Comparison of ENCODE assay signal across 15 cellular contexts in genomic region chr14:69312608-69313007, GRCh38. TPM values are rescaled to one million over a fixed set of nuclear protein-coding genes. Genes with fewer than 3 reads are reported as not detected.
A peak's percentile ranks its signal among the peaks of the same experiment; 100 is the strongest.
DNase-seq lines count a peak whose midpoint lies in the region; ATAC-seq and TF ChIP-seq lines count a peak whose summit lies in the region.
"Had no signal": no experiment of that assay in that cellular context is flagged by ENCODE, and none has a peak within 500 bp of the region (broad histone marks: within the 10 kb centered on the region; RNA-seq: fewer than 3 reads in every experiment).

No MANE protein-coding gene starts in this region.

- no peaks in the 10 kb centered on the region for H3K9me3 Mint-ChIP-seq in activated CD8-positive, alpha-beta memory T cell treated with anti-CD3 and anti-CD28 coated beads, Interleukin-2, amount 10 ng/mL, durations not matched to agents 7 days and 5 days (ENCODE audit: low read depth)
- H3K9me3 Mint-ChIP-seq in progenitor cell of endocrine pancreas (ENCODE audit: low read depth), result no peaks in the 10 kb centered on the region
- H3K9me3 Mint-ChIP-seq: effector memory CD8-positive, alpha-beta T cell; HFFc6 had no signal

- no peak overlapping the region for H3K27ac Mint-ChIP-seq in activated CD8-positive, alpha-beta memory T cell treated with anti-CD3 and anti-CD28 coated beads, Interleukin-2, amount 10 ng/mL, durations not matched to agents 7 days and 5 days
- no peak overlapping the region for H3K27ac Mint-ChIP-seq in progenitor cell of endocrine pancreas
- H3K27ac Mint-ChIP-seq: effector memory CD8-positive, alpha-beta T cell; HFFc6 had no signal

- no peak for ATAC-seq in activated CD8-positive, alpha-beta memory T cell treated with anti-CD3 and anti-CD28 coated beads, Interleukin-2, amount 10 ng/mL, durations not matched to agents 7 days and 5 days
- peak in 3 of 4 donors; percentile 39 to 65 (median 48) for ATAC-seq in psoas muscle
- ATAC-seq in HG03460 (IDR thresholded peaks at IDR 0.05; ENCODE audit: unreplicated experiment), result no peak
- no peak for ATAC-seq in GM21825 (IDR thresholded peaks at IDR 0.05; ENCODE audit: unreplicated experiment)
- ATAC-seq: effector memory CD8-positive, alpha-beta T cell; left lung; mucosa of descending colon had no signal

- intact Hi-C loops in left ventricle myocardium inferior (cut with micrococcal nuclease), result no loop called here
- intact Hi-C loops in psoas muscle (cut with DNase I), result no loop called here

- H3K4me3 Mint-ChIP-seq in activated CD8-positive, alpha-beta memory T cell treated with anti-CD3 and anti-CD28 coated beads, Interleukin-2, amount 10 ng/mL, durations not matched to agents 7 days and 5 days, result no peak overlapping the region
- no peak overlapping the region for H3K4me3 Mint-ChIP-seq in progenitor cell of endocrine pancreas (ENCODE audit: low read depth)
- H3K4me3 Mint-ChIP-seq: effector memory CD8-positive, alpha-beta T cell; HFFc6 had no signal

- peak in 9 of 14 donors; percentile 9 to 85 (median 39) for DNase-seq in C1 segment of cervical spinal cord (lab: John Stamatoyannopoulos, UW)
- peak; percentile 33 for DNase-seq in activated CD8-positive, alpha-beta memory T cell treated with anti-CD3 and anti-CD28 coated beads, Interleukin-2, amount 10 ng/mL, durations not matched to agents 7 days and 5 days
- DNase-seq in left ventricle myocardium inferior, result no peak
- DNase-seq in psoas muscle, result no peak
- no peak for DNase-seq in progenitor cell of endocrine pancreas (ENCODE audit: low spot score, unreplicated experiment)
- DNase-seq: activated CD4-positive, alpha-beta T cell treated with anti-CD3 and anti-CD28 coated beads for 4 hours; effector memory CD8-positive, alpha-beta T cell; HFFc6; left lung; mucosa of descending colon; NCI-H1694; NCI-H748 treated with DMSO at 0.1 percent for 48 hours; SHP77 treated with DMSO at 0.1 percent for 48 hours had no signal

- H3K4me1 ChIP-seq in left ventricle myocardium inferior, result peaks cover 46% of the 10 kb centered on the region
- no peaks in the 10 kb centered on the region for H3K4me1 ChIP-seq in psoas muscle

- H3K9me3 ChIP-seq in left ventricle myocardium inferior (replicated peaks) (no peaks in the 10 kb centered on the region), psoas muscle (no peaks in the 10 kb centered on the region)
- H3K9me3 ChIP-seq: left lung, mucosa of descending colon had no signal

- 26 to 44% (median 42%) methylated on average over 5 of the region's 5 CpGs for WGBS in psoas muscle, 3 donors

- no peaks in the 10 kb centered on the region for H3K36me3 ChIP-seq in left ventricle myocardium inferior
- no peaks in the 10 kb centered on the region for H3K36me3 ChIP-seq in psoas muscle (ENCODE audit: insufficient read depth in 1 of 2, low read depth in 1 of 2)
- H3K36me3 ChIP-seq: left lung had no signal

- TF ChIP-seq CTCF in left ventricle myocardium inferior (IDR thresholded peaks at IDR 0.05; ENCODE audit: borderline replicate concordance) (no peak), psoas muscle (IDR thresholded peaks at IDR 0.05) (no peak), progenitor cell of endocrine pancreas (IDR thresholded peaks at IDR 0.05; ENCODE audit: unreplicated experiment) (no peak)

- H3K27me3 ChIP-seq in left ventricle myocardium inferior (ENCODE audit: low read depth) (no peaks in the 10 kb centered on the region), psoas muscle (ENCODE audit: insufficient read depth in 3 of 3, low read length in 2 of 3) (no peaks in the 10 kb centered on the region)

- peaks cover 18% of the 10 kb centered on the region for H3K27me3 Mint-ChIP-seq in activated CD8-positive, alpha-beta memory T cell treated with anti-CD3 and anti-CD28 coated beads, Interleukin-2, amount 10 ng/mL, durations not matched to agents 7 days and 5 days
- peaks cover 3% of the 10 kb centered on the region for H3K27me3 Mint-ChIP-seq in progenitor cell of endocrine pancreas

- H3K27ac ChIP-seq in left ventricle myocardium inferior (replicated peaks) (peak overlapping the region; percentile 60), psoas muscle (no peak overlapping the region)
- H3K27ac ChIP-seq: left lung had no signal

- CTCF ChIA-PET in activated CD8-positive, alpha-beta memory T cell treated with anti-CD3 and anti-CD28 coated beads, Interleukin-2, amount 10 ng/mL, durations not matched to agents 7 days and 5 days (lab: Charles Lee), result no interaction called here

- H3K4me1 Mint-ChIP-seq in activated CD8-positive, alpha-beta memory T cell treated with anti-CD3 and anti-CD28 coated beads, Interleukin-2, amount 10 ng/mL, durations not matched to agents 7 days and 5 days, result no peaks in the 10 kb centered on the region
- H3K4me1 Mint-ChIP-seq in progenitor cell of endocrine pancreas (ENCODE audit: low read depth), result peaks cover 3% of the 10 kb centered on the region

- no peaks in the 10 kb centered on the region for H3K36me3 Mint-ChIP-seq in activated CD8-positive, alpha-beta memory T cell treated with anti-CD3 and anti-CD28 coated beads, Interleukin-2, amount 10 ng/mL, durations not matched to agents 7 days and 5 days
- peaks cover 2% of the 10 kb centered on the region for H3K36me3 Mint-ChIP-seq in progenitor cell of endocrine pancreas (ENCODE audit: insufficient read depth)

- H3K4me3 ChIP-seq in left ventricle myocardium inferior (no peak overlapping the region), psoas muscle (no peak overlapping the region)
- H3K4me3 ChIP-seq: left lung, mucosa of descending colon had no signal

RNA-seq across cellular contexts. Expression of gene GALNT16, which starts 52.6 kb away (rescaled TPM):
- total RNA-seq in activated CD8-positive, alpha-beta memory T cell treated with anti-CD3 and anti-CD28 coated beads, Interleukin-2, amount 10 ng/mL, durations not matched to agents 7 days and 5 days, result under 1 TPM; 0.16 to 0.35 TPM
- total RNA-seq in left ventricle myocardium inferior, result 70.5 TPM
- total RNA-seq in psoas muscle, result 1 to 10 TPM; 1.7 to 2.6 (median 2.4) TPM
- polyA plus RNA-seq in psoas muscle, result 1 to 10 TPM in 1 of 3 donors, under 1 TPM in 2; 0.83 to 1.4 (median 0.95) TPM
- total RNA-seq in progenitor cell of endocrine pancreas, result 9.5 and 12.7 TPM in 2 replicates

Comparison
In these comparisons a context has a peak if more than half of its experiments do, and no peak if none do; other contexts are left out.
1. DNase-seq: peak in C1 segment of cervical spinal cord (9 of 14) and activated CD8-positive, alpha-beta memory T cell treated with anti-CD3 and anti-CD28 coated beads, Interleukin-2, amount 10 ng/mL, durations not matched to agents 7 days and 5 days (single experiment); none in left ventricle myocardium inferior (single experiment), psoas muscle (0 of 2) and progenitor cell of endocrine pancreas (single experiment).
2. ATAC-seq: peak in psoas muscle (3 of 4); none in activated CD8-positive, alpha-beta memory T cell treated with anti-CD3 and anti-CD28 coated beads, Interleukin-2, amount 10 ng/mL, durations not matched to agents 7 days and 5 days (single experiment), HG03460 (single experiment) and GM21825 (single experiment).